ENCODE assay signal across 23 cellular contexts in genomic region chr1:215380566-215380965, GRCh38.
"Had no signal": no experiment of that assay in that cellular context is flagged by ENCODE, and none has a peak within 500 bp of the region (broad histone marks: within the 10 kb centered on the region; RNA-seq: fewer than 3 reads in every experiment).

No MANE protein-coding gene starts in this region.

- DNase-seq: dermis blood vessel endothelial cell; dorsolateral prefrontal cortex; effector CD4-positive, alpha-beta T cell; effector memory CD4-positive, alpha-beta T cell; erythroblast; esophagus squamous epithelium; foreskin fibroblast; foreskin melanocyte; gastrocnemius medialis; glutamatergic neuron; head of caudate nucleus; heart right ventricle; hippocampal formation; left cardiac atrium; left lung; left ventricle myocardium superior; lower lobe of right lung; mesenchymal stem cell; midbrain; naive thymus-derived CD4-positive, alpha-beta T cell had no signal

- H3K36me3 Mint-ChIP-seq: naive thymus-derived CD4-positive, alpha-beta T cell had no signal

- H3K9me3 ChIP-seq: esophagus squamous epithelium, gastrocnemius medialis had no signal

- H3K4me1 ChIP-seq: esophagus squamous epithelium, gastrocnemius medialis, heart right ventricle, left lung, lower lobe of right lung had no signal

- H3K27ac ChIP-seq: coronary artery, dorsolateral prefrontal cortex, epithelial cell of prostate, esophagus squamous epithelium, gastrocnemius medialis, heart right ventricle, left lung, lower lobe of right lung had no signal

- H3K4me1 Mint-ChIP-seq: naive thymus-derived CD4-positive, alpha-beta T cell had no signal

- H3K27me3 ChIP-seq: dorsolateral prefrontal cortex, esophagus squamous epithelium, gastrocnemius medialis, heart right ventricle, left lung had no signal

- H3K4me3 Mint-ChIP-seq: naive thymus-derived CD4-positive, alpha-beta T cell had no signal

- H3K27ac Mint-ChIP-seq: naive thymus-derived CD4-positive, alpha-beta T cell had no signal

- H3K36me3 ChIP-seq: esophagus squamous epithelium, gastrocnemius medialis, heart right ventricle, left lung, lower lobe of right lung had no signal

- H3K4me3 ChIP-seq: coronary artery, dorsolateral prefrontal cortex, esophagus squamous epithelium, gastrocnemius medialis, heart right ventricle, left lung, lower lobe of right lung had no signal

- ATAC-seq: esophagus mucosa; gastrocnemius medialis; heart right ventricle; left cardiac atrium; left lung; left ventricle myocardium superior; naive thymus-derived CD4-positive, alpha-beta T cell had no signal
